25 cellular contexts compared by ENCODE assay signal in the genomic region with DNA sequence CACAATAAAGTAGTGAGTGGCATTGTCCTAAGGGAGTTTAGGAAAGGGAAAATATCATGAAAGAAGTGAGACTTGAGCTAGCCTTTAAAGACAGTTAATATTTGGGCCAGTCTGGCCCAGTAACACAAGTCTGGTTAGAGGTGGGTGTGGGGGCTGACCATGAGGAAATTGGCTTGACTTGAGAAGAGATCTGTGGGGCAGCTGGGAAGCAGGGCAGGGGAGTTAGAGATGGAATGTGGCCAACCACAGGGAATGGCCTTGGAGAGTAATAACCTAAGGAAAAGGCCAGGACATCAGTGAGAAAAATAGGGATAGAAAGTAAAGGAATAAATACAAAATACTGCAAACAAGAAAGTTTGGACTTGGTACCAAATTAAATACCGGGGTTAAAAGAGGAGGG.
"Had no signal": no experiment of that assay in that cellular context is flagged by ENCODE, and none has a peak within 500 bp of the region (broad histone marks: within the 10 kb centered on the region; RNA-seq: fewer than 3 reads in every experiment).

No MANE protein-coding gene starts in this region.

- H3K27me3 Mint-ChIP-seq: activated B cell treated with CpG ODN at 0.5 μM for 24 hours; activated CD4-positive, alpha-beta memory T cell treated with anti-CD3 and anti-CD28 coated beads for 36 hours; activated CD4-positive, alpha-beta T cell treated with anti-CD3 and anti-CD28 coated beads, Interleukin-2, amount 10 ng/mL, durations not matched to agents 7 days and 5 days had no signal

- H3K36me3 Mint-ChIP-seq: activated CD4-positive, alpha-beta memory T cell treated with anti-CD3 and anti-CD28 coated beads for 36 hours; activated naive CD4-positive, alpha-beta T cell treated with anti-CD3 and anti-CD28 coated beads, Interleukin-2, amount 50 U/mL, for 72 hours; T-cell had no signal

- H3K27ac Mint-ChIP-seq: activated B cell treated with CpG ODN at 0.5 μM for 24 hours; activated CD4-positive, alpha-beta memory T cell treated with anti-CD3 and anti-CD28 coated beads for 36 hours; activated CD4-positive, alpha-beta T cell treated with anti-CD3 and anti-CD28 coated beads, Interleukin-2, amount 10 ng/mL, durations not matched to agents 7 days and 5 days; activated naive CD4-positive, alpha-beta T cell treated with anti-CD3 and anti-CD28 coated beads, Interleukin-2, amount 50 U/mL, for 72 hours; T-cell had no signal

- H3K4me3 Mint-ChIP-seq: activated B cell treated with CpG ODN at 0.5 μM for 24 hours; activated CD4-positive, alpha-beta memory T cell treated with anti-CD3 and anti-CD28 coated beads for 36 hours; activated CD4-positive, alpha-beta T cell treated with anti-CD3 and anti-CD28 coated beads, Interleukin-2, amount 10 ng/mL, durations not matched to agents 7 days and 5 days; activated T-cell treated with anti-CD3 and anti-CD28 coated beads, Interleukin-2, amount 50 U/mL, for 4 hours; T-cell had no signal

- H3K27ac ChIP-seq: SK-N-MC had no signal

- ATAC-seq: activated naive CD4-positive, alpha-beta T cell treated with anti-CD3 and anti-CD28 coated beads, Interleukin-2, amount 50 U/mL, for 72 hours; activated T-cell treated with anti-CD3 and anti-CD28 coated beads, Interleukin-2, amount 50 U/mL, for 4 hours; T-cell had no signal

- H3K4me1 Mint-ChIP-seq: activated B cell treated with CpG ODN at 0.5 μM for 24 hours; activated CD4-positive, alpha-beta T cell treated with anti-CD3 and anti-CD28 coated beads, Interleukin-2, amount 10 ng/mL, durations not matched to agents 7 days and 5 days; T-cell had no signal

- DNase-seq: activated B cell treated with CpG ODN at 0.5 μM for 24 hours; activated CD4-positive, alpha-beta memory T cell treated with anti-CD3 and anti-CD28 coated beads for 36 hours; activated CD4-positive, alpha-beta T cell treated with anti-CD3 and anti-CD28 coated beads for 1 hour; activated CD4-positive, alpha-beta T cell treated with anti-CD3 and anti-CD28 coated beads, Interleukin-2, amount 10 ng/mL, durations not matched to agents 7 days and 5 days; activated CD8-positive, alpha-beta memory T cell treated with anti-CD3 and anti-CD28 coated beads for 24 hours; activated effector memory CD4-positive, alpha-beta T cell treated with anti-CD3 and anti-CD28 coated beads, Interleukin-2, amount 50 U/mL, for 16 hours; activated naive CD4-positive, alpha-beta T cell treated with Interleukin-2 at 50 U/mL for 16 hours; activated T-cell treated with anti-CD3 and anti-CD28 coated beads, Interleukin-2, amount 50 U/mL, for 4 hours; IMR-90; Kasumi-1; KBM-7; NCI-H1048; NCI-H1417; NCI-H1930; NCI-H2171; NCI-H226; NCI-H510A; NCI-H526 treated with DMSO at 0.1 percent for 48 hours; NCI-H82; SIG-M5; T-cell; T-helper 2 cell; T1000 had no signal

- H3K4me3 ChIP-seq: SK-N-MC had no signal

- H3K9me3 Mint-ChIP-seq: activated B cell treated with CpG ODN at 0.5 μM for 24 hours; activated CD4-positive, alpha-beta memory T cell treated with anti-CD3 and anti-CD28 coated beads for 36 hours; activated CD4-positive, alpha-beta T cell treated with anti-CD3 and anti-CD28 coated beads, Interleukin-2, amount 10 ng/mL, durations not matched to agents 7 days and 5 days; activated naive CD4-positive, alpha-beta T cell treated with anti-CD3 and anti-CD28 coated beads, Interleukin-2, amount 50 U/mL, for 72 hours; activated T-cell treated with anti-CD3 and anti-CD28 coated beads, Interleukin-2, amount 50 U/mL, for 4 hours; T-cell had no signal
